ENCODE assay signal across 15 cellular contexts in the genomic region with DNA sequence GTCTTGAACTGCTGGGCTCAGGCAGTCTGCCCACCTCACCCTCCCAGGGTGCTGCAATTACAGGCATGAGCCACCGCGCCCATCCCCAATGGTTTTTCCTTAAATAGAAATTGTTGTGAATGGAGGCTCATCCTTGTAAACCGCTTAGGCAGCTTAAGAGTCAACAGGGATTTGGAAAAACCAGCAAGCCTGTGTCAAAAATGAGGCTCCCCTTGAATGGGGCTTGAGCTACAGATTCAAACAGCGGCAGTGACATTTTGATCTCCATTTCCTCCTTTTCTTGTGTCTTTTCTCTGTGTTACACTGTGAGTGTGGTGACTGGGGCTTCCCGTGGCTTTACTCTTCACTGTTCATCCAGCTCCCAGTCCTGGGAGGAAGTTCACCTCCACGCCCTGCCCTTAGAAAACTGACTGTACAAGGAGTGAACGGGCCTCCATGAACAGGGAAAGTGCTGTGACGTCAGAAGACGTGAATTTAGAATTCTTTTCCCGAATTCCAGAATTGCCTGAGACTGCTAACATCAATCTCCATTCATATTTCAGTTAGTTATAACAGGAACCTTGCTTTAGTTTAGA. TPM values are rescaled to one million over a fixed set of nuclear protein-coding genes. Genes with fewer than 3 reads are reported as not detected.
DNase-seq lines count a peak whose midpoint lies in the region; ATAC-seq and TF ChIP-seq lines count a peak whose summit lies in the region.
"Had no signal": no experiment of that assay in that cellular context is flagged by ENCODE, and none has a peak within 500 bp of the region (broad histone marks: within the 10 kb centered on the region; RNA-seq: fewer than 3 reads in every experiment).

No MANE protein-coding gene starts in this region.

- H3K4me1 Mint-ChIP-seq in CD4-positive, alpha-beta T cell (ENCODE audit: low read depth) = peaks cover 32% of the 10 kb centered on the region
- H3K4me1 Mint-ChIP-seq in endodermal cell = peaks cover 4% of the 10 kb centered on the region
- peaks cover 14 to 19% (median 18%) of the 10 kb centered on the region in 3 donors for H3K4me1 Mint-ChIP-seq in CD8-positive, alpha-beta memory T cell

- POLR2A ChIA-PET in CD4-positive, alpha-beta T cell (lab: Charles Lee) = interaction anchor here (0.6 to 3.1 kb wide), 9 partner anchors 10 to 1061 kb away, joined by 3 to 32 read pairs (median 9); partner anchors contain the start of genes KLF2, RAB8A and TPM4
- POLR2A ChIA-PET in CD8-positive, alpha-beta memory T cell (lab: Charles Lee) = interaction anchor here (0.6 to 0.8 kb wide), 3 partner anchors 11 to 89 kb away, joined by 3 to 10 read pairs (median 4); partner anchors contain the start of gene FAM32A

- peaks cover 97% of the 10 kb centered on the region for H3K36me3 ChIP-seq in endodermal cell (ENCODE audit: control insufficient read depth, insufficient read depth, low read length)
- H3K36me3 ChIP-seq in osteoblast (ENCODE audit: insufficient read depth, low read length) = peaks cover 98% of the 10 kb centered on the region
- peaks cover 63% of the 10 kb centered on the region for H3K36me3 ChIP-seq in CD8-positive, alpha-beta memory T cell (ENCODE audit: insufficient read depth, low read length)

- H3K4me1 ChIP-seq in endodermal cell (ENCODE audit: control insufficient read depth, insufficient read depth, low read length) (no peaks in the 10 kb centered on the region), osteoblast (ENCODE audit: insufficient read depth, low read length) (peaks cover 27% of the 10 kb centered on the region)
- H3K4me1 ChIP-seq in CD8-positive, alpha-beta memory T cell (ENCODE audit: insufficient read depth, low read length) = peaks cover 12% of the 10 kb centered on the region
- H3K4me1 ChIP-seq: psoas muscle had no signal

- no peaks in the 10 kb centered on the region for H3K27me3 Mint-ChIP-seq in CD4-positive, alpha-beta T cell
- H3K27me3 Mint-ChIP-seq in endodermal cell (ENCODE audit: insufficient read depth) = no peaks in the 10 kb centered on the region
- no peaks in the 10 kb centered on the region for H3K27me3 Mint-ChIP-seq in CD8-positive, alpha-beta memory T cell

- peaks cover 58% of the 10 kb centered on the region for H4K20me1 ChIP-seq in osteoblast (ENCODE audit: insufficient read depth, low read length)

- H3K9me3 ChIP-seq in CD4-positive, alpha-beta T cell (ENCODE audit: control insufficient read depth, low read length) = no peaks in the 10 kb centered on the region
- H3K9me3 ChIP-seq in endodermal cell (ENCODE audit: control insufficient read depth, low read length) = no peaks in the 10 kb centered on the region
- no peaks in the 10 kb centered on the region for H3K9me3 ChIP-seq in osteoblast (ENCODE audit: low read depth, low read length)
- H3K9me3 ChIP-seq in CD8-positive, alpha-beta memory T cell (ENCODE audit: low read length) = no peaks in the 10 kb centered on the region
- H3K9me3 ChIP-seq: psoas muscle had no signal

- no peak for DNase-seq in CD4-positive, alpha-beta T cell
- DNase-seq in NCI-H82 treated with DMSO at 0.1 percent for 48 hours (lab: John Stamatoyannopoulos, UW; ENCODE audit: unreplicated experiment) (peak; percentile 94), endodermal cell (no peak), osteoblast (ENCODE audit: insufficient read length, low spot score, missing footprints) (no peak), left lobe of liver (ENCODE audit: low spot score) (no peak), RKO (ENCODE audit: low spot score) (no peak)
- no peak for DNase-seq in CD8-positive, alpha-beta memory T cell
- DNase-seq: anterior cingulate cortex, DMS 273 treated with DMSO at 0.1 percent for 48 hours, kidney, NCI-H2029 treated with DMSO at 0.1 percent for 48 hours, OCI-M1, psoas muscle had no signal

- no peaks in the 10 kb centered on the region for H3K9me3 Mint-ChIP-seq in CD4-positive, alpha-beta T cell
- no peaks in the 10 kb centered on the region for H3K9me3 Mint-ChIP-seq in endodermal cell
- H3K9me3 Mint-ChIP-seq in CD8-positive, alpha-beta memory T cell = no peaks in the 10 kb centered on the region

- H3K4me3 Mint-ChIP-seq in CD4-positive, alpha-beta T cell = no peak overlapping the region
- no peak overlapping the region for H3K4me3 Mint-ChIP-seq in endodermal cell
- no peak overlapping the region for H3K4me3 Mint-ChIP-seq in CD8-positive, alpha-beta memory T cell

- peaks cover 98% of the 10 kb centered on the region for H3K36me3 Mint-ChIP-seq in CD4-positive, alpha-beta T cell (ENCODE audit: low read depth)
- H3K36me3 Mint-ChIP-seq in endodermal cell (ENCODE audit: low read depth) = peaks cover 86% of the 10 kb centered on the region
- H3K36me3 Mint-ChIP-seq in CD8-positive, alpha-beta memory T cell = peaks cover 6 to 90% (median 30%) of the 10 kb centered on the region in 3 donors

- no peaks in the 10 kb centered on the region for H3K27me3 ChIP-seq in CD4-positive, alpha-beta T cell (ENCODE audit: control insufficient read depth, insufficient read depth, low read length)
- H3K27me3 ChIP-seq in endodermal cell (ENCODE audit: control insufficient read depth, insufficient read depth, low read length, poor library complexity, severe bottlenecking) (no peaks in the 10 kb centered on the region), osteoblast (ENCODE audit: insufficient read depth, low read length) (no peaks in the 10 kb centered on the region)
- no peaks in the 10 kb centered on the region for H3K27me3 ChIP-seq in CD8-positive, alpha-beta memory T cell (ENCODE audit: insufficient read depth, low read length, poor library complexity, severe bottlenecking)

- ATAC-seq in CD4-positive, alpha-beta T cell (ENCODE audit: poor library complexity) = no peak
- ATAC-seq in left lobe of liver (no peak), GM18502 (IDR thresholded peaks at IDR 0.05; ENCODE audit: poor library complexity, unreplicated experiment) (no peak)
- ATAC-seq: activated CD4-positive, CD25-positive, alpha-beta regulatory T cell treated with anti-CD3 and anti-CD28 coated beads, Interleukin-2, amount 50 U/mL, for 24 hours; psoas muscle had no signal

- CTCF ChIA-PET in CD4-positive, alpha-beta T cell (lab: Charles Lee) = interaction anchor here (0.9 to 2.5 kb wide), 3 partner anchors 20 to 34 kb away, joined by 3 to 10 read pairs (median 4); partner anchors contain the start of gene TPM4
- CTCF ChIA-PET in CD8-positive, alpha-beta memory T cell (lab: Charles Lee) = interaction anchor here (1.0 to 3.5 kb wide), 6 partner anchors 10 to 86 kb away, joined by 3 to 12 read pairs (median 4); partner anchors contain the start of gene TPM4

- WGBS in endodermal cell (ENCODE audit: insufficient coverage in 1 of 2, insufficient read length in 1 of 2), 2 experiments = 94 to 98% methylated on average over 4 to 10 of the region's 10 CpGs

- H3K4me3 ChIP-seq in endodermal cell (ENCODE audit: low read length) = no peak overlapping the region
- H3K4me3 ChIP-seq in osteoblast (ENCODE audit: insufficient read depth, low read length) = no peak overlapping the region
- H3K4me3 ChIP-seq in CD8-positive, alpha-beta memory T cell (ENCODE audit: low read length) = no peak overlapping the region
- H3K4me3 ChIP-seq: psoas muscle had no signal

- intact Hi-C loops in CD4-positive, alpha-beta T cell (cut with DNase I, micrococcal nuclease) = loop anchor here in 1 of 2 experiments (5.0 kb wide), 1 partner anchor 34 kb away; no protein-coding TSS in a partner anchor

- peak overlapping the region; percentile 54 for H3K27ac Mint-ChIP-seq in CD4-positive, alpha-beta T cell
- H3K27ac Mint-ChIP-seq in endodermal cell = peak overlapping the region; percentile 48
- H3K27ac Mint-ChIP-seq in CD8-positive, alpha-beta memory T cell = peak overlapping the region in 2 of 8 donors; percentile 15 to 20

- no peak overlapping the region for H3K27ac ChIP-seq in CD4-positive, alpha-beta T cell (ENCODE audit: low read depth, low read length)
- H3K27ac ChIP-seq in endodermal cell (ENCODE audit: low read depth, low read length) = no peak overlapping the region
- H3K27ac ChIP-seq in osteoblast (ENCODE audit: low read depth, low read length) = peak overlapping the region; percentile 14
- H3K27ac ChIP-seq in CD8-positive, alpha-beta memory T cell (ENCODE audit: low read depth, low read length) = no peak overlapping the region
- H3K27ac ChIP-seq: psoas muscle had no signal

- no peak overlapping the region for H2AFZ ChIP-seq in osteoblast (ENCODE audit: low read length)

- H3K9ac ChIP-seq in endodermal cell (ENCODE audit: extremely low read depth, low read length, poor library complexity, severe bottlenecking) = no peak overlapping the region

- TF ChIP-seq CTCF in CD4-positive, alpha-beta T cell (IDR thresholded peaks at IDR 0.05) = no peak
- no peak for TF ChIP-seq CTCF in endodermal cell (conservative IDR thresholded peaks at IDR 0.05)
- TF ChIP-seq CTCF in osteoblast (IDR thresholded peaks at IDR 0.05; ENCODE audit: extremely low read depth, low read depth, low read length) = no peak

- no peak overlapping the region for H3K4me2 ChIP-seq in osteoblast (ENCODE audit: insufficient read depth, low read length)

- H3K79me2 ChIP-seq in osteoblast (ENCODE audit: insufficient read depth, low read length) = peaks cover 43% of the 10 kb centered on the region

RNA-seq across cellular contexts. Expression of gene RAB8A, which starts 15.3 kb away (rescaled TPM):
- 10 to 100 TPM; 74.9 to 79.0 TPM for total RNA-seq in CD4-positive, alpha-beta T cell
- total RNA-seq in endodermal cell (10 to 100 TPM; 67.7 to 86.0 TPM), osteoblast (61.6 and 68.8 TPM in 2 replicates), left lobe of liver (56.5 TPM)
- polyA plus RNA-seq in endodermal cell (2013, experiment 1 of 2) = 50.9 TPM
- polyA plus RNA-seq in endodermal cell (2013, experiment 2 of 2) = 49.3 TPM
- total RNA-seq in CD8-positive, alpha-beta memory T cell = 100 to 1,000 TPM; 268 to 298 TPM
- 86.3 TPM for polyA plus RNA-seq in CD8-positive, alpha-beta memory T cell

RNA-seq across cellular contexts. Expression of gene TPM4, which starts 20.1 kb away (rescaled TPM):
- total RNA-seq in CD4-positive, alpha-beta T cell = 100 to 1,000 TPM; 182 to 185 TPM
- total RNA-seq in endodermal cell (100 to 1,000 TPM; 387 to 437 TPM), osteoblast (1,233 and 1,325 TPM in 2 replicates), left lobe of liver (21.0 TPM)
- polyA plus RNA-seq in endodermal cell (2013, experiment 1 of 2) = 485 TPM
- polyA plus RNA-seq in endodermal cell (2013, experiment 2 of 2) = 534 TPM
- 100 to 1,000 TPM; 259 to 270 TPM for total RNA-seq in CD8-positive, alpha-beta memory T cell
- 127 TPM for polyA plus RNA-seq in CD8-positive, alpha-beta memory T cell

RNA-seq across cellular contexts. Expression of gene HSH2D, which starts 47.1 kb away (rescaled TPM):
- 10 to 100 TPM; 46.0 to 46.9 TPM for total RNA-seq in CD4-positive, alpha-beta T cell
- total RNA-seq in endodermal cell = under 1 TPM; 0.66 to 0.68 TPM
- polyA plus RNA-seq in endodermal cell (2013, experiment 1 of 2) = 0.14 TPM
- polyA plus RNA-seq in endodermal cell (2013, experiment 2 of 2) = not detected
- total RNA-seq in osteoblast = 0.36 TPM in 1 of 2 replicates, not detected in the other
- 1 to 10 TPM; 8.6 to 9.3 TPM for total RNA-seq in CD8-positive, alpha-beta memory T cell
- 12.8 TPM for polyA plus RNA-seq in CD8-positive, alpha-beta memory T cell
- total RNA-seq in left lobe of liver = 0.86 TPM

Comparison
In these comparisons a context has a peak if more than half of its experiments do, and no peak if none do; other contexts are left out.
1. RNA of gene HSH2D, which starts 47.1 kb away (total RNA-seq): 46.0 to 46.9 TPM in CD4-positive, alpha-beta T cell; 8.6 to 9.3 TPM in CD8-positive, alpha-beta memory T cell, 0.86 TPM in left lobe of liver (single experiment), 0.66 to 0.68 TPM in endodermal cell and 0.36 TPM in osteoblast; every median in the first group is over 4 times any median in the second.